27 cellular contexts compared by ENCODE assay signal in genomic region chr3:184423567-184423966, GRCh38. TPM values are rescaled to one million over a fixed set of nuclear protein-coding genes. Genes with fewer than 3 reads are reported as not detected.
"Had no signal": no experiment of that assay in that cellular context is flagged by ENCODE, and none has a peak within 500 bp of the region (broad histone marks: within the 10 kb centered on the region; RNA-seq: fewer than 3 reads in every experiment).

No MANE protein-coding gene starts in this region.

- ATAC-seq: activated CD4-positive, alpha-beta T cell treated with anti-CD3 and anti-CD28 coated beads for 36 hours; mucosa of descending colon; sciatic nerve; stimulated activated effector memory CD8-positive, alpha-beta T cell treated with anti-CD3 and anti-CD28 coated beads, Interleukin-12 subunit alpha, Interleukin-12 subunit beta, amount 100 ng/mL, for 72 hours had no signal

- H3K9me3 Mint-ChIP-seq: activated B cell treated with CpG ODN at 0.5 μM for 24 hours; activated naive CD8-positive, alpha-beta T cell treated with anti-CD3 and anti-CD28 coated beads for 36 hours; stimulated activated effector memory CD8-positive, alpha-beta T cell treated with anti-CD3 and anti-CD28 coated beads, Interleukin-12 subunit alpha, Interleukin-12 subunit beta, amount 100 ng/mL, for 72 hours; T-helper 1 cell treated with Interleukin-12 subunit alpha and Interleukin-12 subunit beta and Interleukin-4 antibody, amounts not matched to agents 30 μg/mL and 1 μg/mL, for 36 hours had no signal

- DNase-seq: activated B cell treated with CpG ODN at 0.5 μM for 24 hours; activated CD4-positive, alpha-beta T cell treated with anti-CD3 and anti-CD28 coated beads for 36 hours; activated CD4-positive, alpha-beta T cell treated with anti-CD3 and anti-CD28 coated beads, Interleukin-2, amount 50 U/mL, for 4 hours; activated naive CD4-positive, alpha-beta T cell treated with Interleukin-2 at 50 U/mL for 16 hours; activated naive CD8-positive, alpha-beta T cell treated with anti-CD3 and anti-CD28 coated beads for 36 hours; activated T-cell treated with anti-CD3 and anti-CD28 coated beads, Interleukin-2, amount 50 U/mL, for 48 hours; amygdala; cerebellar nuclear complex; cortex of kidney; glutamatergic neuron; hippocampal formation; mesenchymal stem cell; mucosa of descending colon; nucleus accumbens; posterior cingulate gyrus; small intestine; stimulated activated CD4-positive, alpha-beta T cell treated with anti-CD3 and anti-CD28 coated beads, Interleukin-2, amount 100 ng/mL, for 24 hours; T1000; testis; trophoblast cell had no signal

- H3K4me1 Mint-ChIP-seq: activated B cell treated with CpG ODN at 0.5 μM for 24 hours; activated CD4-positive, alpha-beta T cell treated with anti-CD3 and anti-CD28 coated beads for 36 hours; activated naive CD8-positive, alpha-beta T cell treated with anti-CD3 and anti-CD28 coated beads for 36 hours; stimulated activated effector memory CD8-positive, alpha-beta T cell treated with anti-CD3 and anti-CD28 coated beads, Interleukin-12 subunit alpha, Interleukin-12 subunit beta, amount 100 ng/mL, for 72 hours had no signal

- H3K4me1 ChIP-seq: testis, vagina had no signal

- H3K27me3 Mint-ChIP-seq: activated CD4-positive, alpha-beta T cell treated with anti-CD3 and anti-CD28 coated beads for 36 hours had no signal

- H3K36me3 ChIP-seq: vagina had no signal

- H3K27ac ChIP-seq: testis, vagina had no signal

- H3K4me3 Mint-ChIP-seq: activated B cell treated with CpG ODN at 0.5 μM for 24 hours; activated CD4-positive, alpha-beta T cell treated with anti-CD3 and anti-CD28 coated beads for 36 hours; activated naive CD8-positive, alpha-beta T cell treated with anti-CD3 and anti-CD28 coated beads for 36 hours; stimulated activated effector memory CD8-positive, alpha-beta T cell treated with anti-CD3 and anti-CD28 coated beads, Interleukin-12 subunit alpha, Interleukin-12 subunit beta, amount 100 ng/mL, for 72 hours; T-helper 1 cell treated with Interleukin-12 subunit alpha and Interleukin-12 subunit beta and Interleukin-4 antibody, amounts not matched to agents 30 μg/mL and 1 μg/mL, for 36 hours had no signal

- H3K9me3 ChIP-seq: mucosa of descending colon, testis had no signal

- H3K4me3 ChIP-seq: mucosa of descending colon, testis, vagina had no signal

- FAIRE-seq: frontal cortex, small intestine had no signal

- H3K27ac Mint-ChIP-seq: activated B cell treated with CpG ODN at 0.5 μM for 24 hours; activated CD4-positive, alpha-beta T cell treated with anti-CD3 and anti-CD28 coated beads for 36 hours; activated naive CD8-positive, alpha-beta T cell treated with anti-CD3 and anti-CD28 coated beads for 36 hours; stimulated activated effector memory CD8-positive, alpha-beta T cell treated with anti-CD3 and anti-CD28 coated beads, Interleukin-12 subunit alpha, Interleukin-12 subunit beta, amount 100 ng/mL, for 72 hours; T-helper 1 cell treated with Interleukin-12 subunit alpha and Interleukin-12 subunit beta and Interleukin-4 antibody, amounts not matched to agents 30 μg/mL and 1 μg/mL, for 36 hours had no signal

RNA-seq across cellular contexts. Expression of gene CHRD, which starts 43.7 kb away (rescaled TPM):
- total RNA-seq: activated B cell treated with CpG ODN at 0.5 μM for 24 hours; activated naive CD8-positive, alpha-beta T cell treated with anti-CD3 and anti-CD28 coated beads for 36 hours; bronchial epithelial cell; epithelial cell of proximal tubule had no signal

RNA-seq across cellular contexts. Expression of gene THPO, which starts 45.6 kb away (rescaled TPM):
- total RNA-seq: activated B cell treated with CpG ODN at 0.5 μM for 24 hours; activated CD4-positive, alpha-beta T cell treated with anti-CD3 and anti-CD28 coated beads for 36 hours; activated naive CD8-positive, alpha-beta T cell treated with anti-CD3 and anti-CD28 coated beads for 36 hours; bronchial epithelial cell; epithelial cell of proximal tubule had no signal
